In the genomic region with DNA sequence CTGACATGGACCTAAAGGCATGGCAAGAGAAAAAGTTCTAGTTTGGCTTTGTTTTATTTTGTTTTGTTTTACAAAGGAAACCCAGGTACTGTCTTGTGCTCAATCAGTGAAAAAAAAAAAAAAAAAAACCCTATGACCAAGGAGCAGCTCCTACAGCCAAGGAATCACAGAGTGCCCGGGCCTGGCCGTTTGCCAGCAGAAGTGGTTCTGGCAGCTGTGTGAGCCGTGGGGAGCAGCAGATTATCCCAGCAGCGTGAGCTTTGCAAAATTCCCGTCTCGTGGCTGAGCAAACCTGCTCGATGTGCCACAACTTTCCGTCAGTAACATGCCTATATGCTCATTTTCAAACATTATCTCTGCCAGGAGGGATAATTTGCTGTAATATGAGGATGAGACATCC, we compare ENCODE assay signal across 10 cellular contexts.
DNase-seq lines count a peak whose midpoint lies in the region; ATAC-seq and TF ChIP-seq lines count a peak whose summit lies in the region.
"Had no signal": no experiment of that assay in that cellular context is flagged by ENCODE, and none has a peak within 500 bp of the region (broad histone marks: within the 10 kb centered on the region; RNA-seq: fewer than 3 reads in every experiment).

No MANE protein-coding gene starts in this region.

- H3K27ac ChIP-seq in CD8-positive, alpha-beta T cell (ENCODE audit: low read depth, low read length), result no peak overlapping the region

- CTCF ChIA-PET in CD8-positive, alpha-beta T cell (lab: Charles Lee), result no interaction called here

- no peaks in the 10 kb centered on the region for H3K9me3 Mint-ChIP-seq in CD8-positive, alpha-beta T cell

- H3K27ac Mint-ChIP-seq in CD8-positive, alpha-beta T cell, result no peak overlapping the region
- H3K27ac Mint-ChIP-seq: naive B cell had no signal

- no peaks in the 10 kb centered on the region for H3K27me3 ChIP-seq in CD8-positive, alpha-beta T cell (ENCODE audit: insufficient read depth, low read length)

- intact Hi-C loops in CD8-positive, alpha-beta T cell (cut with DNase I, micrococcal nuclease), result no loop called here

- peaks cover 4% of the 10 kb centered on the region for H3K27me3 Mint-ChIP-seq in CD8-positive, alpha-beta T cell (ENCODE audit: low read depth)

- ATAC-seq in HG02840 (IDR thresholded peaks at IDR 0.05; ENCODE audit: low FRiP score, unreplicated experiment), result no peak
- no peak for ATAC-seq in GM19035 (IDR thresholded peaks at IDR 0.05; ENCODE audit: unreplicated experiment)
- no peak for ATAC-seq in CD8-positive, alpha-beta T cell

- no peaks in the 10 kb centered on the region for H3K9me3 ChIP-seq in CD8-positive, alpha-beta T cell (ENCODE audit: low read length)

- H3K36me3 Mint-ChIP-seq in CD8-positive, alpha-beta T cell, result no peaks in the 10 kb centered on the region
- H3K36me3 Mint-ChIP-seq: naive B cell had no signal

- POLR2A ChIA-PET in CD8-positive, alpha-beta T cell (lab: Charles Lee), result no interaction called here

- H3K4me3 ChIP-seq in fibroblast of pulmonary artery (replicated peaks; ENCODE audit: low read depth, low read length) (no peak overlapping the region), retinal pigment epithelial cell (ENCODE audit: low read length) (peak overlapping the region; percentile 10)
- H3K4me3 ChIP-seq in CD8-positive, alpha-beta T cell (ENCODE audit: low read depth, low read length), result no peak overlapping the region

- no peaks in the 10 kb centered on the region for H3K36me3 ChIP-seq in CD8-positive, alpha-beta T cell (ENCODE audit: insufficient read depth, low read length)

- no peak overlapping the region for H3K4me3 Mint-ChIP-seq in CD8-positive, alpha-beta T cell
- H3K4me3 Mint-ChIP-seq: naive B cell had no signal

- no peaks in the 10 kb centered on the region for H3K4me1 ChIP-seq in CD8-positive, alpha-beta T cell (ENCODE audit: insufficient read depth, low read length)

- DNase-seq in H4 (ENCODE audit: low spot score) (peak; percentile 79), NCI-H524 treated with DMSO at 0.1 percent for 48 hours (lab: John Stamatoyannopoulos, UW) (peak; percentile 69), fibroblast of pulmonary artery (ENCODE audit: low read depth) (peak; percentile 13), retinal pigment epithelial cell (ENCODE audit: low read depth) (peak; percentile 77), DMS53 treated with DMSO at 0.1 percent for 48 hours (lab: John Stamatoyannopoulos, UW; ENCODE audit: unreplicated experiment) (no peak)
- no peak for DNase-seq in CD8-positive, alpha-beta T cell
- DNase-seq: activated CD4-positive, alpha-beta T cell treated with anti-CD3 and anti-CD28 coated beads for 1 hour; naive B cell had no signal

- TF ChIP-seq CTCF in fibroblast of pulmonary artery (IDR thresholded peaks at IDR 0.05; ENCODE audit: low read length, missing control alignments), result no peak
- TF ChIP-seq CTCF in retinal pigment epithelial cell (conservative IDR thresholded peaks at IDR 0.05; ENCODE audit: low read depth, low read length), result no peak
- no peak for TF ChIP-seq CTCF in CD8-positive, alpha-beta T cell (IDR thresholded peaks at IDR 0.05)

- no peaks in the 10 kb centered on the region for H3K4me1 Mint-ChIP-seq in CD8-positive, alpha-beta T cell (ENCODE audit: low read depth)
- H3K4me1 Mint-ChIP-seq: naive B cell had no signal

Comparison
In these comparisons a context has a peak if more than half of its experiments do, and no peak if none do; other contexts are left out.
1. DNase-seq: peak in H4 (single experiment), NCI-H524 treated with DMSO at 0.1 percent for 48 hours (single experiment), fibroblast of pulmonary artery (single experiment) and retinal pigment epithelial cell (single experiment); none in DMS53 treated with DMSO at 0.1 percent for 48 hours (single experiment) and CD8-positive, alpha-beta T cell (0 of 7).